In the genomic region with DNA sequence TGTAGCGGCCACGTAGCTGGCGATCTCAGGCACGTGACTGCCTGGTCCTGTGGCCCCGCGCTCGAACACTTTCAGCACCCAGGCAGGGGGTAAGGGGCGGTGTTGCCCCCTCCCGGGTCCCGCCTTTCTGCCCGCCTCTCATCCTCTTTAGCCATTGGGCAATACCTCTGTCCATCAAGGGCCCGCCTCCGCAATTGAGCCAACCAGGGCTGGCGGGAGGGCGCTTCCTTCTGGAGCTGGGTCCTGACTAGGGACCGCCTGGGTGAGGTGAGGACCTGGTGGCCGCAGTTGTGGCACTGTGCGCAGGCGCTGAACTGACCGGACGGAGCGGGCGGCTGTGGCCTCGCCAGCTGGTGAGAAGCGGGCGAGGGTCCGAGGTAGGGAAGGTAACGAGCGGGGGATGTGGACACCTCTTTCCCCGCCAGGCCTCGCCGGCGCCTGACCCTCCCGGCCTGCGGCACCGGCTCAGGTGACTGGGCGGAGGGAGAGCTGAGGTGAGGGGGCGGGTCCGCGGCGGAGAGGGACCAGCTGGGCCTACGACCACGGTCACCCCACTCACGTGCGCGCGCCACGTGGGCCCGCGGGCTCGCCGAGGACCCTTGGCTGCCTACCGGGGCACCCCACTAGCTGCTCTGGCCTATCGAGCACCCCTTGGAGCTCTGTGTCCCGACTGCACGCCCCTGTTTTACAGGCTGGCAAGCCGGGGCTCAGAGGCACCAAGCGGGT, we compare ENCODE assay signal across 8 cellular contexts. TPM values are rescaled to one million over a fixed set of nuclear protein-coding genes. Genes with fewer than 3 reads are reported as not detected.
DNase-seq lines count a peak whose midpoint lies in the region; ATAC-seq lines count a peak whose summit lies in the region.

A gene with protein sequence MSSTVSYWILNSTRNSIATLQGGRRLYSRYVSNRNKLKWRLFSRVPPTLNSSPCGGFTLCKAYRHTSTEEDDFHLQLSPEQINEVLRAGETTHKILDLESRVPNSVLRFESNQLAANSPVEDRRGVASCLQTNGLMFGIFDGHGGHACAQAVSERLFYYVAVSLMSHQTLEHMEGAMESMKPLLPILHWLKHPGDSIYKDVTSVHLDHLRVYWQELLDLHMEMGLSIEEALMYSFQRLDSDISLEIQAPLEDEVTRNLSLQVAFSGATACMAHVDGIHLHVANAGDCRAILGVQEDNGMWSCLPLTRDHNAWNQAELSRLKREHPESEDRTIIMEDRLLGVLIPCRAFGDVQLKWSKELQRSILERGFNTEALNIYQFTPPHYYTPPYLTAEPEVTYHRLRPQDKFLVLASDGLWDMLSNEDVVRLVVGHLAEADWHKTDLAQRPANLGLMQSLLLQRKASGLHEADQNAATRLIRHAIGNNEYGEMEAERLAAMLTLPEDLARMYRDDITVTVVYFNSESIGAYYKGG (plus strand): TSS at position 228 of the 726 bp plus-strand sequence. CDS start 3,770 bp downstream, outside the sequence.

- H3K79me2 ChIP-seq in mesendoderm (ENCODE audit: control insufficient read depth, insufficient read depth, low read length) = peaks cover 4% of the 10 kb centered on the region

- H3K9me3 ChIP-seq in endocrine pancreas (ENCODE audit: control insufficient read depth, low read length) = no peaks in the 10 kb centered on the region

- no peaks in the 10 kb centered on the region for H3K9me3 Mint-ChIP-seq in activated CD8-positive, alpha-beta memory T cell treated with anti-CD3 and anti-CD28 coated beads, Interleukin-2, amount 10 ng/mL, durations not matched to agents 7 days and 5 days (ENCODE audit: low read depth)

- H3K4me1 Mint-ChIP-seq in activated CD8-positive, alpha-beta memory T cell treated with anti-CD3 and anti-CD28 coated beads, Interleukin-2, amount 10 ng/mL, durations not matched to agents 7 days and 5 days = peaks cover 65% of the 10 kb centered on the region

- H3K9ac ChIP-seq in endocrine pancreas (ENCODE audit: control insufficient read depth, insufficient read depth, low read length) = peak within 1 kb of the TSS; percentile 73
- peak within 1 kb of the TSS; percentile 86 for H3K9ac ChIP-seq in mesendoderm (ENCODE audit: low read length)

- no CpG with 5 or more reads among the region's 58 CpGs for WGBS in mesendoderm (ENCODE audit: extremely low coverage, insufficient coverage, low lambda C conversion rate)

- peaks cover 15% of the 10 kb centered on the region for H3K36me3 Mint-ChIP-seq in activated CD8-positive, alpha-beta memory T cell treated with anti-CD3 and anti-CD28 coated beads, Interleukin-2, amount 10 ng/mL, durations not matched to agents 7 days and 5 days

- H3K23ac ChIP-seq in mesendoderm (ENCODE audit: low read length) = no peak within 1 kb of the TSS

- peak within 1 kb of the TSS; percentile 63 for H2BK5ac ChIP-seq in mesendoderm (ENCODE audit: low read length)

- H3K4me3 ChIP-seq in endocrine pancreas (ENCODE audit: control insufficient read depth, insufficient read depth, low read length) (peak within 1 kb of the TSS; percentile 58), mesendoderm (ENCODE audit: low read length) (peak within 1 kb of the TSS; percentile 88)

- peak within 1 kb of the TSS; percentile 65 for H4K8ac ChIP-seq in mesendoderm (ENCODE audit: low read depth, low read length)

- DNase-seq in COR-L47 (lab: John Stamatoyannopoulos, UW) (peak; percentile 94), HT-29 (ENCODE audit: low spot score) (peak; percentile 92), NOMO-1 treated with DMSO at 0.1 percent for 48 hours (lab: John Stamatoyannopoulos, UW; ENCODE audit: unreplicated experiment) (peak; percentile 84), mesendoderm (peak; percentile 99)
- DNase-seq in activated CD8-positive, alpha-beta memory T cell treated with anti-CD3 and anti-CD28 coated beads, Interleukin-2, amount 10 ng/mL, durations not matched to agents 7 days and 5 days = peak; percentile 97
- peak; percentile 77 for DNase-seq in stimulated activated CD8-positive, alpha-beta memory T cell treated with anti-CD3 and anti-CD28 coated beads, Interleukin-12 subunit alpha, Interleukin-12 subunit beta, amount 100 ng/mL, for 4 hours (ENCODE audit: low read depth)

- ATAC-seq in GM21360 (IDR thresholded peaks at IDR 0.05; ENCODE audit: unreplicated experiment) = peak; percentile 87
- ATAC-seq in activated CD8-positive, alpha-beta memory T cell treated with anti-CD3 and anti-CD28 coated beads, Interleukin-2, amount 10 ng/mL, durations not matched to agents 7 days and 5 days = peak; percentile 98

- H3K4me1 ChIP-seq in endocrine pancreas (ENCODE audit: control insufficient read depth, insufficient read depth, low read length) = no peaks in the 10 kb centered on the region
- H3K4me1 ChIP-seq in mesendoderm (ENCODE audit: control insufficient read depth, low read depth, low read length) = peaks cover 2% of the 10 kb centered on the region

- no peak within 1 kb of the TSS for H2AK5ac ChIP-seq in mesendoderm (ENCODE audit: low read length)

- H3K18ac ChIP-seq in mesendoderm (ENCODE audit: low read length) = peak within 1 kb of the TSS; percentile 20

- H3K27me3 ChIP-seq in endocrine pancreas (ENCODE audit: control insufficient read depth, insufficient read depth, low read length) (no peaks in the 10 kb centered on the region), mesendoderm (ENCODE audit: insufficient read depth, low read length, poor library complexity) (no peaks in the 10 kb centered on the region)

- no peak within 1 kb of the TSS for H2BK15ac ChIP-seq in mesendoderm (replicated peaks; ENCODE audit: low read depth)

- peak within 1 kb of the TSS; percentile 96 for H3K56ac ChIP-seq in mesendoderm (ENCODE audit: low read length)

- H3K4me3 Mint-ChIP-seq in activated CD8-positive, alpha-beta memory T cell treated with anti-CD3 and anti-CD28 coated beads, Interleukin-2, amount 10 ng/mL, durations not matched to agents 7 days and 5 days = peak within 1 kb of the TSS; percentile 99

- H3K27ac ChIP-seq in mesendoderm (ENCODE audit: low read depth, low read length) = no peak within 1 kb of the TSS

- no peak within 1 kb of the TSS for H3K4ac ChIP-seq in mesendoderm (ENCODE audit: low read depth, low read length)

- H3K4me2 ChIP-seq in mesendoderm (ENCODE audit: low read length) = peak within 1 kb of the TSS; percentile 89

- H3K27ac Mint-ChIP-seq in activated CD8-positive, alpha-beta memory T cell treated with anti-CD3 and anti-CD28 coated beads, Interleukin-2, amount 10 ng/mL, durations not matched to agents 7 days and 5 days = peak within 1 kb of the TSS; percentile 97

- CTCF ChIA-PET in activated CD8-positive, alpha-beta memory T cell treated with anti-CD3 and anti-CD28 coated beads, Interleukin-2, amount 10 ng/mL, durations not matched to agents 7 days and 5 days (lab: Charles Lee) = interaction anchor here (0.6 to 3.8 kb wide), 21 partner anchors 8 to 641 kb away, joined by 3 to 28 read pairs (median 5); a partner anchor contains a TSS

- H2BK120ac ChIP-seq in mesendoderm (ENCODE audit: low read depth, low read length) = no peak within 1 kb of the TSS

- no peaks in the 10 kb centered on the region for H3K27me3 Mint-ChIP-seq in activated CD8-positive, alpha-beta memory T cell treated with anti-CD3 and anti-CD28 coated beads, Interleukin-2, amount 10 ng/mL, durations not matched to agents 7 days and 5 days

- H3K36me3 ChIP-seq in endocrine pancreas (ENCODE audit: control insufficient read depth, insufficient read depth, low read length) = peaks cover 8% of the 10 kb centered on the region
- H3K36me3 ChIP-seq in mesendoderm (ENCODE audit: control insufficient read depth, insufficient read depth, low read length) = peaks cover 4% of the 10 kb centered on the region

- no peak within 1 kb of the TSS for H4K5ac ChIP-seq in mesendoderm (ENCODE audit: low read length)

- peaks cover 10% of the 10 kb centered on the region for H3K79me1 ChIP-seq in mesendoderm (ENCODE audit: low read length)

RNA-seq across cellular contexts. Expression of the gene that starts here (rescaled TPM):
- 2.8 and 5.3 TPM in 2 replicates for total RNA-seq in HT-29 (2014; rRNA removed; shearing (Covaris generic))
- total RNA-seq in activated CD8-positive, alpha-beta memory T cell treated with anti-CD3 and anti-CD28 coated beads, Interleukin-2, amount 10 ng/mL, durations not matched to agents 7 days and 5 days = 10 to 100 TPM; 29.2 to 33.3 TPM
- 5.9 TPM for polyA plus RNA-seq in mesendoderm (2013, experiment 1 of 2)
- polyA plus RNA-seq in mesendoderm (2013, experiment 2 of 2) = 6.1 TPM
